Comparison of ENCODE assay signal across 8 cellular contexts in the genomic region with DNA sequence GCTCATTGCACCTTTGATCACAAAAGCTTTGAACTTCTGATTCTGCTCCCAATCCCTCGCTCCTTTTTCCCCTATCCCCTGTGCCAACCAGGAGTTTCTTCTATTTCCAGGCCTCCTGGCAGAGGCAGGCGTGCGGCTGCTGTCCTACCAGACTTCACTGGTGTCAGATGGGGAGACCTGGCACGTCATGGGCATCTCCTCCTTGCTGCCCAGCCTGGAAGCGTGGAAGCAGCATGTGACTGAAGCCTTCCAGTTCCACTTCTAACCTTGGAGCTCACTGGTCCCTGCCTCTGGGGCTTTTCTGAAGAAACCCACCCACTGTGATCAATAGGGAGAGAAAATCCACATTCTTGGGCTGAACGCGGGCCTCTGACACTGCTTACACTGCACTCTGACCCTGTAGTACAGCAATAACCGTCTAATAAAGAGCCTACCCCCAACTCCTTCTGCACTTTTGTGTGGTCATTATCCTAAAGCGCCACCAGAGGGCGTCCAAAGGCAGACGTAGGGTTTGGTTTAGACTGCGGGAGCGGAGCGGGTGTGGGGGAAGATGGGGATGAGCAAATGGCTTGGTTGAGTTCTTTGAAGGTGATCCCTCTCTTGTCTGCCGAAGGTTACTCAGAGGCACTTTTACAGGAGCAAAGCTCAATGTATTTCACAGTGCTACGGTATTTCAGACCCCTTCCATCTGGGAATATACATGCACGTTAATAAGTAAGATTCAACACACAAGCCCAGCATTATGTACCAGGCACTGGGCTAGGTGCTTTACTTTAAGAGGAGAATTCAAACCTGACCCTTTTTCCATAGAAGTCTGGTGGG. TPM values are rescaled to one million over a fixed set of nuclear protein-coding genes. Genes with fewer than 3 reads are reported as not detected.
DNase-seq lines count a peak whose midpoint lies in the region; ATAC-seq and TF ChIP-seq lines count a peak whose summit lies in the region.

No MANE protein-coding gene starts in this region.

- H3K9me3 ChIP-seq in Loucy (ENCODE audit: insufficient read depth, low read depth, low read length) (no peaks in the 10 kb centered on the region), prostate gland (no peaks in the 10 kb centered on the region)

- peak overlapping the region; percentile 52 for H3K27ac Mint-ChIP-seq in activated naive CD8-positive, alpha-beta T cell

- no peak overlapping the region for H3K4me3 ChIP-seq in Loucy (ENCODE audit: low read length, poor library complexity, severe bottlenecking)
- no peak overlapping the region for H3K4me3 ChIP-seq in prostate gland

- no peaks in the 10 kb centered on the region for H3K27me3 ChIP-seq in Loucy (ENCODE audit: insufficient read depth, low read length, poor library complexity, severe bottlenecking)
- H3K27me3 ChIP-seq in prostate gland (replicated peaks; ENCODE audit: insufficient read depth) = no peaks in the 10 kb centered on the region

- peak; percentile 84 for DNase-seq in COLO668 (lab: John Stamatoyannopoulos, UW; ENCODE audit: unreplicated experiment)
- DNase-seq in SHP77 (lab: John Stamatoyannopoulos, UW) = peak; percentile 25 to 52
- peak; percentile 82 for DNase-seq in cardiac septum (ENCODE audit: low spot score)
- DNase-seq in prostate gland (ENCODE audit: low spot score) = peak; percentile 69

- no peak overlapping the region for H2AFZ ChIP-seq in Loucy (ENCODE audit: low read length)

- H3K4me1 Mint-ChIP-seq in activated naive CD8-positive, alpha-beta T cell (ENCODE audit: low read depth) = peaks cover 13% of the 10 kb centered on the region

- no peak overlapping the region for H3K27ac ChIP-seq in prostate gland

- H4K20me1 ChIP-seq in Loucy (ENCODE audit: insufficient read depth, low read length, poor library complexity, severe bottlenecking) = no peaks in the 10 kb centered on the region

- no peak overlapping the region for H3K4me3 Mint-ChIP-seq in activated naive CD8-positive, alpha-beta T cell

- no peaks in the 10 kb centered on the region for H3F3A ChIP-seq in Loucy (ENCODE audit: low read depth)

- no peaks in the 10 kb centered on the region for H3K27me3 Mint-ChIP-seq in activated naive CD8-positive, alpha-beta T cell

- no peak overlapping the region for H3K4me2 ChIP-seq in Loucy (ENCODE audit: low read depth, low read length, poor library complexity, severe bottlenecking)

- TF ChIP-seq CTCF in Loucy (conservative IDR thresholded peaks at IDR 0.05; ENCODE audit: low read length) = peak; percentile 93
- TF ChIP-seq CTCF in prostate gland (IDR thresholded peaks at IDR 0.05) = peak; percentile 65 to 80 (median 76)

- peaks cover 59% of the 10 kb centered on the region; the same call in 1 of the 2 replicates for H3K36me3 ChIP-seq in Loucy (ENCODE audit: insufficient read depth, low read length)
- H3K36me3 ChIP-seq in prostate gland = no peaks in the 10 kb centered on the region

- no peaks in the 10 kb centered on the region for H3K9me2 ChIP-seq in Loucy (replicated peaks; ENCODE audit: low read depth, low read length)

- no peak overlapping the region for H3K9ac ChIP-seq in Loucy (ENCODE audit: low read depth, low read length, poor library complexity, severe bottlenecking)

- H3K79me2 ChIP-seq in Loucy (ENCODE audit: insufficient read depth, low read length) = no peaks in the 10 kb centered on the region

- H3K4me1 ChIP-seq in Loucy (ENCODE audit: insufficient read depth, low read length, poor library complexity, severe bottlenecking) = no peaks in the 10 kb centered on the region
- H3K4me1 ChIP-seq in prostate gland (replicated peaks) = no peaks in the 10 kb centered on the region

- no peaks in the 10 kb centered on the region for H3K9me3 Mint-ChIP-seq in activated naive CD8-positive, alpha-beta T cell (ENCODE audit: low read depth)

- intact Hi-C loops in cardiac septum (cut with DNase I) (loop anchor here (2.0 to 5.0 kb wide), 2 partner anchors 65 to 132 kb away; no protein-coding TSS in a partner anchor), prostate gland (cut with DNase I) (loop anchor here (5.0 kb wide), 1 partner anchor 63 kb away; no protein-coding TSS in a partner anchor)

- ATAC-seq in GM21423 (IDR thresholded peaks at IDR 0.05; ENCODE audit: unreplicated experiment) (peak; percentile 59), HG03097 (IDR thresholded peaks at IDR 0.05; ENCODE audit: low FRiP score, unreplicated experiment) (no peak)

- WGBS in prostate gland = 34% methylated on average over 17 of the region's 17 CpGs

- TF ChIP-seq POLR2A in prostate gland (IDR thresholded peaks at IDR 0.05) = no peak

- peaks cover 6% of the 10 kb centered on the region for H3K36me3 Mint-ChIP-seq in activated naive CD8-positive, alpha-beta T cell

RNA-seq across cellular contexts. Expression of gene HMGCS2, which starts 24.7 kb away (rescaled TPM):
- total RNA-seq in cardiac septum = 0.38 TPM
- 10 to 100 TPM in 1 of 2 donors, 1 to 10 TPM in 1; 4.6 to 21.5 TPM for total RNA-seq in prostate gland

RNA-seq across cellular contexts. Expression of gene PHGDH, which starts 32.3 kb away (rescaled TPM):
- 7.4 TPM for total RNA-seq in cardiac septum
- total RNA-seq in prostate gland = 100 to 1,000 TPM; 185 to 307 TPM

Comparison
In these comparisons a context has a peak if more than half of its experiments do, and no peak if none do; other contexts are left out.
1. RNA of gene PHGDH, which starts 32.3 kb away (total RNA-seq): 185 to 307 TPM in prostate gland; 7.4 TPM in cardiac septum (single experiment); every median in the first group is over 10 times any median in the second.
2. Peak in every context shown above with its lines, with median percentiles within 50 percentile points of each other: DNase-seq.